ENCODE assay signal across 10 cellular contexts in the genomic region with DNA sequence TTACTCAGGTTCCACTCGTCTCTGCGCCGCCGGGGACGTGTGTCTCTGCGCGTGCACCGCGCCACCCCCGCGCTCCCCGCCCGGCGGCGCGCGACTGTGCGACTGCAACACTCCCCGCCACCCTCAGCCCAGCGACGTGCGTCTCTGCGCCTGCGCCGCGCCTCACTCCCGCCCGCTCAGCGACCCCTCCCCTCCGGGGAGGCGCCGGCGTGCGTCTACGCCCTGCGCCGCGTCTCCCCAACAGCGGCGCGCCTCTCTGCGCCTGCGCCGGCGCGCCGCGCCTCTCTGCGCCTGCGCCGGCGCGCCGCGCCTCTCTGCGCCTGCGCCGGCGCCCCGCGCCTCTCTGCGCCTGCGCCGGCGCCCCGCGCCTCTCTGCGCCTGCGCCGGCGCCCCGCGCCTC. TPM values are rescaled to one million over a fixed set of nuclear protein-coding genes. Genes with fewer than 3 reads are reported as not detected.
DNase-seq lines count a peak whose midpoint lies in the region; ATAC-seq and TF ChIP-seq lines count a peak whose summit lies in the region.
"Not testable (repeated sequence)": the region's sequence is repeated elsewhere in the genome, so short reads cannot be mapped to it uniquely, and the experiment has no call there.
"Had no signal": no experiment of that assay in that cellular context is flagged by ENCODE, and none has a peak within 500 bp of the region (broad histone marks: within the 10 kb centered on the region; RNA-seq: fewer than 3 reads in every experiment).

No MANE protein-coding gene starts in this region.

- H3K27ac Mint-ChIP-seq in activated naive CD4-positive, alpha-beta T cell treated with anti-CD3 and anti-CD28 coated beads, Interleukin-2, amount 10 ng/mL, durations not matched to agents 7 days and 5 days = not testable (repeated sequence)

- WGBS in lung, 2 donors = 75 to 79% methylated on average over 43 to 44 of the region's 73 CpGs
- WGBS in ovary, 3 donors = 71 to 83% (median 81%) methylated on average over 43 to 61 of the region's 73 CpGs

- not testable (repeated sequence) for H3K4me1 ChIP-seq in lung (ENCODE audit: control insufficient read depth in 2 of 2, insufficient read depth in 2 of 2, low read length in 2 of 2); ovary (ENCODE audit: insufficient read depth); upper lobe of right lung

- not testable (repeated sequence) for H3K27me3 ChIP-seq in lung (ENCODE audit: control insufficient read depth, insufficient read depth); ovary; upper lobe of right lung

- not testable (repeated sequence) for H3K36me3 Mint-ChIP-seq in activated naive CD4-positive, alpha-beta T cell treated with anti-CD3 and anti-CD28 coated beads, Interleukin-2, amount 10 ng/mL, durations not matched to agents 7 days and 5 days

- not testable (repeated sequence) for TF ChIP-seq POLR2A in ovary (IDR thresholded peaks at IDR 0.05)

- H3K4me3 Mint-ChIP-seq in activated naive CD4-positive, alpha-beta T cell treated with anti-CD3 and anti-CD28 coated beads, Interleukin-2, amount 10 ng/mL, durations not matched to agents 7 days and 5 days = not testable (repeated sequence)

- H3K27me3 Mint-ChIP-seq in activated naive CD4-positive, alpha-beta T cell treated with anti-CD3 and anti-CD28 coated beads, Interleukin-2, amount 10 ng/mL, durations not matched to agents 7 days and 5 days = not testable (repeated sequence)

- not testable (repeated sequence) for TF ChIP-seq EP300 in ovary (IDR thresholded peaks at IDR 0.05)

- H3K9me3 Mint-ChIP-seq in activated naive CD4-positive, alpha-beta T cell treated with anti-CD3 and anti-CD28 coated beads, Interleukin-2, amount 10 ng/mL, durations not matched to agents 7 days and 5 days = not testable (repeated sequence)

- H3K4me3 ChIP-seq in lung, ovary, upper lobe of right lung: not testable (repeated sequence)

- not testable (repeated sequence) for H3K4me1 Mint-ChIP-seq in activated naive CD4-positive, alpha-beta T cell treated with anti-CD3 and anti-CD28 coated beads, Interleukin-2, amount 10 ng/mL, durations not matched to agents 7 days and 5 days

- intact Hi-C loops in left ventricle myocardium superior (cut with micrococcal nuclease); ovary (cut with DNase I); upper lobe of right lung (cut with DNase I): not testable (repeated sequence)

- not testable (repeated sequence) for H3K36me3 ChIP-seq in lung (ENCODE audit: control insufficient read depth in 2 of 2, insufficient read depth in 2 of 2, low read length in 2 of 2); ovary; upper lobe of right lung

- H3K9me3 ChIP-seq in lung (ENCODE audit: control insufficient read depth in 2 of 2, insufficient read depth in 1 of 2, low read length in 1 of 2); ovary; upper lobe of right lung: not testable (repeated sequence)

- ATAC-seq in left ventricle myocardium superior; lung (ENCODE audit: insufficient read depth, low FRiP score); upper lobe of right lung: not testable (repeated sequence)

- H3K27ac ChIP-seq in lung (ENCODE audit: low read depth in 1 of 2, low read length in 1 of 2); ovary; upper lobe of right lung: not testable (repeated sequence)

- not testable (repeated sequence) for TF ChIP-seq CTCF in lung (IDR thresholded peaks at IDR 0.05; ENCODE audit: control extremely low read depth, extremely low read depth); ovary (IDR thresholded peaks at IDR 0.05); upper lobe of right lung (IDR thresholded peaks at IDR 0.05)

- peak; percentile 2 for DNase-seq in activated CD4-positive, alpha-beta T cell treated with anti-CD3 and anti-CD28 coated beads for 48 hours
- peak; percentile 3 for DNase-seq in activated naive CD4-positive, alpha-beta T cell treated with anti-CD3 and anti-CD28 coated beads, Interleukin-2, amount 10 ng/mL, durations not matched to agents 7 days and 5 days
- peak; percentile 32 for DNase-seq in left ventricle myocardium superior
- DNase-seq in lung (ENCODE audit: low spot score) = peak; percentile 26
- peak in 4 of 5 donors; percentile 15 to 44 (median 38) for DNase-seq in ovary
- DNase-seq in stimulated activated CD4-positive, alpha-beta T cell treated with anti-CD3 and anti-CD28 coated beads, Interleukin-15, amount 100 ng/mL, for 24 hours = peak; percentile 0
- DNase-seq in upper lobe of right lung = peak; percentile 64

- CTCF ChIA-PET in activated naive CD4-positive, alpha-beta T cell treated with anti-CD3 and anti-CD28 coated beads, Interleukin-2, amount 10 ng/mL, durations not matched to agents 7 days and 5 days (lab: Charles Lee) = not testable (repeated sequence)

RNA-seq across cellular contexts. Expression of gene DUX4, which starts 29.9 kb away (rescaled TPM):
- total RNA-seq in left ventricle myocardium superior (not detected), lung (not detected), ovary (not detected), upper lobe of right lung (not detected)
- polyA plus RNA-seq in lung (not detected), ovary (not detected)
- total RNA-seq: GM23338, HT1080, NCI-H460 had no signal
- polyA plus RNA-seq: GM23338 had no signal

Comparison
In these comparisons a context has a peak if more than half of its experiments do, and no peak if none do; other contexts are left out.
1. DNase-seq: peak in every context shown above with its lines; median percentile 64 in upper lobe of right lung; 38 in ovary; 32 in left ventricle myocardium superior; 26 in lung; 3 in activated naive CD4-positive, alpha-beta T cell treated with anti-CD3 and anti-CD28 coated beads, Interleukin-2, amount 10 ng/mL, durations not matched to agents 7 days and 5 days; 2 in activated CD4-positive, alpha-beta T cell treated with anti-CD3 and anti-CD28 coated beads for 48 hours; 0 in stimulated activated CD4-positive, alpha-beta T cell treated with anti-CD3 and anti-CD28 coated beads, Interleukin-15, amount 100 ng/mL, for 24 hours.